ENCODE assay signal across 13 cellular contexts in genomic region chr2:165601866-165602636, GRCh38.
DNase-seq lines count a peak whose midpoint lies in the region; ATAC-seq and TF ChIP-seq lines count a peak whose summit lies in the region.
"Had no signal": no experiment of that assay in that cellular context is flagged by ENCODE, and none has a peak within 500 bp of the region (broad histone marks: within the 10 kb centered on the region; RNA-seq: fewer than 3 reads in every experiment).

No MANE protein-coding gene starts in this region.

- no peak for TF ChIP-seq CTCF in fibroblast of lung (conservative IDR thresholded peaks at IDR 0.05 in 1 of 2, IDR thresholded peaks at IDR 0.05 in 1 of 2; ENCODE audit: low read depth in 1 of 2, low read length in 2 of 2)

- H3K4me3 ChIP-seq in fibroblast of lung (replicated peaks in 1 of 4; ENCODE audit: control extremely low read depth in 1 of 4, insufficient read depth in 1 of 4, low read depth in 3 of 4, low read length in 4 of 4), result no peak overlapping the region
- H3K4me3 ChIP-seq: tibial nerve had no signal

- H3K27me3 ChIP-seq in fibroblast of lung (ENCODE audit: control insufficient read depth, insufficient read depth, low read length), result no peaks in the 10 kb centered on the region
- H3K27me3 ChIP-seq: tibial nerve had no signal

- no peak overlapping the region for H3K27ac ChIP-seq in fibroblast of lung (ENCODE audit: insufficient read depth, low read length)
- H3K27ac ChIP-seq: WERI-Rb-1 had no signal

- no peak overlapping the region for H2AFZ ChIP-seq in fibroblast of lung (ENCODE audit: low read length)

- H3K4me2 ChIP-seq in fibroblast of lung (ENCODE audit: extremely low read depth, insufficient read depth, low read length), result no peak overlapping the region

- ATAC-seq in GM21447 (IDR thresholded peaks at IDR 0.05; ENCODE audit: unreplicated experiment), result no peak
- ATAC-seq: activated T-cell treated with anti-CD3 and anti-CD28 coated beads, Interleukin-2, amount 50 U/mL, for 4 hours had no signal

- no peaks in the 10 kb centered on the region for H3K36me3 ChIP-seq in fibroblast of lung (ENCODE audit: control insufficient read depth, insufficient read depth, low read length)
- H3K36me3 ChIP-seq: tibial nerve, WERI-Rb-1 had no signal

- H3K4me3 Mint-ChIP-seq in activated naive CD4-positive, alpha-beta T cell treated with anti-CD3 and anti-CD28 coated beads, Interleukin-2, amount 10 ng/mL, durations not matched to agents 7 days and 5 days, result no peak overlapping the region
- H3K4me3 Mint-ChIP-seq: activated T-cell treated with anti-CD3 and anti-CD28 coated beads, Interleukin-2, amount 50 U/mL, for 4 hours; memory B cell had no signal

- no peaks in the 10 kb centered on the region for H3K36me3 Mint-ChIP-seq in activated naive CD4-positive, alpha-beta T cell treated with anti-CD3 and anti-CD28 coated beads, Interleukin-2, amount 10 ng/mL, durations not matched to agents 7 days and 5 days
- H3K36me3 Mint-ChIP-seq: memory B cell had no signal

- H3K27ac Mint-ChIP-seq in activated naive CD4-positive, alpha-beta T cell treated with anti-CD3 and anti-CD28 coated beads, Interleukin-2, amount 10 ng/mL, durations not matched to agents 7 days and 5 days, result no peak overlapping the region
- H3K27ac Mint-ChIP-seq: memory B cell had no signal

- H3K79me2 ChIP-seq in fibroblast of lung (ENCODE audit: control insufficient read depth, insufficient read depth, low read length), result no peaks in the 10 kb centered on the region

- no peaks in the 10 kb centered on the region for H3K9me3 Mint-ChIP-seq in activated naive CD4-positive, alpha-beta T cell treated with anti-CD3 and anti-CD28 coated beads, Interleukin-2, amount 10 ng/mL, durations not matched to agents 7 days and 5 days
- H3K9me3 Mint-ChIP-seq: activated T-cell treated with anti-CD3 and anti-CD28 coated beads, Interleukin-2, amount 50 U/mL, for 4 hours; memory B cell had no signal

- peaks cover 6% of the 10 kb centered on the region for H3K27me3 Mint-ChIP-seq in activated naive CD4-positive, alpha-beta T cell treated with anti-CD3 and anti-CD28 coated beads, Interleukin-2, amount 10 ng/mL, durations not matched to agents 7 days and 5 days

- CTCF ChIA-PET in activated naive CD4-positive, alpha-beta T cell treated with anti-CD3 and anti-CD28 coated beads, Interleukin-2, amount 10 ng/mL, durations not matched to agents 7 days and 5 days (lab: Charles Lee), result interaction anchor here (1.1 kb wide), 1 partner anchor 272 kb away, joined by 5 read pairs; no protein-coding TSS in a partner anchor

- peak; percentile 12 for DNase-seq in GM03348 (ENCODE audit: low spot score)
- DNase-seq in NCI-H226, result peak; percentile 45
- peak; percentile 63 to 90 for DNase-seq in fibroblast of lung (ENCODE audit: low read depth in 2 of 2)
- peak; percentile 9 for DNase-seq in non-pigmented ciliary epithelial cell (ENCODE audit: low read depth)
- DNase-seq in activated CD8-positive, alpha-beta memory T cell treated with anti-CD3 and anti-CD28 coated beads, Interleukin-2, amount 50 U/mL, for 4 hours, result no peak
- DNase-seq in activated naive CD4-positive, alpha-beta T cell treated with anti-CD3 and anti-CD28 coated beads, Interleukin-2, amount 10 ng/mL, durations not matched to agents 7 days and 5 days, result no peak
- no peak for DNase-seq in SKM-1 (lab: John Stamatoyannopoulos, UW; ENCODE audit: unreplicated experiment)
- DNase-seq: activated T-cell treated with anti-CD3 and anti-CD28 coated beads, Interleukin-2, amount 50 U/mL, for 4 hours; central memory CD4-positive, alpha-beta T cell; WERI-Rb-1 had no signal

- H3K9ac ChIP-seq in fibroblast of lung (ENCODE audit: insufficient read depth, low read length), result no peak overlapping the region

- H4K20me1 ChIP-seq in fibroblast of lung (ENCODE audit: control insufficient read depth, extremely low read depth, insufficient read depth, low read length), result no peaks in the 10 kb centered on the region

- H3K4me1 Mint-ChIP-seq in activated naive CD4-positive, alpha-beta T cell treated with anti-CD3 and anti-CD28 coated beads, Interleukin-2, amount 10 ng/mL, durations not matched to agents 7 days and 5 days, result no peaks in the 10 kb centered on the region

- H3K4me1 ChIP-seq in fibroblast of lung (ENCODE audit: control insufficient read depth, extremely low read depth, insufficient read depth, low read length), result no peaks in the 10 kb centered on the region
- H3K4me1 ChIP-seq: tibial nerve had no signal

- no peaks in the 10 kb centered on the region for H3K9me3 ChIP-seq in fibroblast of lung (ENCODE audit: control insufficient read depth, insufficient read depth, low read depth, low read length)
- H3K9me3 ChIP-seq: tibial nerve had no signal

Comparison
In these comparisons a context has a peak if more than half of its experiments do, and no peak if none do; other contexts are left out.
1. DNase-seq: peak in GM03348 (single experiment), NCI-H226 (single experiment), fibroblast of lung (2 of 2) and non-pigmented ciliary epithelial cell (single experiment); none in activated CD8-positive, alpha-beta memory T cell treated with anti-CD3 and anti-CD28 coated beads, Interleukin-2, amount 50 U/mL, for 4 hours (single experiment), activated naive CD4-positive, alpha-beta T cell treated with anti-CD3 and anti-CD28 coated beads, Interleukin-2, amount 10 ng/mL, durations not matched to agents 7 days and 5 days (single experiment) and SKM-1 (single experiment).